In the genomic region with DNA sequence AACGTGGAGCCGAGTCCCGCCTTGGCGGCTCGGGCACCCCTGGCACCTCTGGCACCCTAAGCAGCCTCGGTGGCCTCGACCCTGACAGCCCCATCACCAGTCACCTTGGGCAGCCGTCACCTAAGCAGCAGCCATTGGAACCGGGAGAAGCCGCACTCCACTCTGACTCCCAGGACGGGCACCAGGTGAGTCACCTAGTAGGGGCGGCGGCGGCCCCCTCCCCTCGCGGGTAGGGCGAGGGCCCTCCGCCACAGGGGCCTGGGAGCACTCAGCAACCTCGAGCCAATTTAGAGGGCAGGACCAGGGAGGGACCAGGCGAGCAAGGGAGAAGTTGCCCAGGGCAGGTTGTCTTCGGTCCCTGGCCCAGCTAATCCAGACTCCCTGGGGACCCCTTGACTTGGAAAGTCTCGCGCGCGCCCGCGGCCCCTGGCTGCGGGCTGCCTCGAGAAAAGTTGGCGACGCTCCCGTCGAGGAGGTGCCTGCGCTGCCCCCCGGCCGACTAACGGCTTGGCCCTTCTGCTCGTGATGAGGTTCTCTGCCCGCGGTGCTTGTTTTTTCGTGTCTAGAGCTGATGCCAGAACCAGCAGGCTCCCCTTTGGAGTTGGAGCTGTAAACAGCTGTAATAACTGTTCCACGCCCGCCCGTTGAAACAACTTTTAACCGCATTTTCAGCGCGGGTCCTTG, we compare ENCODE assay signal across 8 cellular contexts. TPM values are rescaled to one million over a fixed set of nuclear protein-coding genes. Genes with fewer than 3 reads are reported as not detected.
DNase-seq lines count a peak whose midpoint lies in the region; ATAC-seq and TF ChIP-seq lines count a peak whose summit lies in the region.

No MANE protein-coding gene starts in this region.

- no peak for TF ChIP-seq CTCF in left ventricle myocardium inferior (IDR thresholded peaks at IDR 0.05; ENCODE audit: borderline replicate concordance)

- ATAC-seq in Right ventricle myocardium inferior (peak; percentile 3), GM18909 (IDR thresholded peaks at IDR 0.05; ENCODE audit: poor library complexity, unreplicated experiment) (no peak), GM21723 (IDR thresholded peaks at IDR 0.05; ENCODE audit: unreplicated experiment) (no peak)

- H3K9me3 ChIP-seq in left ventricle myocardium inferior (replicated peaks), result no peaks in the 10 kb centered on the region

- peaks cover 12% of the 10 kb centered on the region for H3K4me1 ChIP-seq in left ventricle myocardium inferior
- no peaks in the 10 kb centered on the region for H3K4me1 ChIP-seq in rectal smooth muscle tissue (ENCODE audit: control insufficient read depth, insufficient read depth, low read length)

- intact Hi-C loops in Right ventricle myocardium inferior (cut with DNase I) (loop anchor here (5.0 kb wide), 2 partner anchors 109 to 416 kb away; no protein-coding TSS in a partner anchor), cardiac septum (cut with DNase I) (loop anchor here (2.0 to 10.0 kb wide), 3 partner anchors 78 to 794 kb away; no protein-coding TSS in a partner anchor), left ventricle myocardium inferior (cut with micrococcal nuclease) (no loop called here)

- peak overlapping the region; percentile 76 for H3K4me3 ChIP-seq in left ventricle myocardium inferior
- peak overlapping the region; percentile 67 for H3K4me3 ChIP-seq in rectal smooth muscle tissue (ENCODE audit: low read length)

- no peaks in the 10 kb centered on the region for H3K36me3 ChIP-seq in left ventricle myocardium inferior
- no peaks in the 10 kb centered on the region for H3K36me3 ChIP-seq in rectal smooth muscle tissue (ENCODE audit: control insufficient read depth, insufficient read depth, low read length)

- H3K9ac ChIP-seq in rectal smooth muscle tissue (ENCODE audit: low read length), result no peak overlapping the region

- DNase-seq in Right ventricle myocardium inferior (ENCODE audit: missing footprints) (peak; percentile 64), cardiac septum (ENCODE audit: low spot score) (no peak), activated gamma-delta T cell (lab: John Stamatoyannopoulos, UW) (peak; percentile 7), left ventricle myocardium inferior (peak; percentile 33), A172 (ENCODE audit: low spot score) (no peak)

- H3K27me3 ChIP-seq in left ventricle myocardium inferior (ENCODE audit: low read depth) (no peaks in the 10 kb centered on the region), rectal smooth muscle tissue (ENCODE audit: control insufficient read depth, insufficient read depth, low read length) (no peaks in the 10 kb centered on the region)

- peak overlapping the region; percentile 81 for H3K27ac ChIP-seq in left ventricle myocardium inferior (replicated peaks)
- H3K27ac ChIP-seq in rectal smooth muscle tissue (ENCODE audit: low read depth, low read length), result no peak overlapping the region

RNA-seq across cellular contexts. Expression of a gene that starts 0.7 kb away (rescaled TPM):
- 12.4 TPM for total RNA-seq in Right ventricle myocardium inferior
- total RNA-seq in cardiac septum, result 5.9 TPM
- 7.3 TPM for total RNA-seq in left ventricle myocardium inferior
- 0.02 TPM in 1 of 2 replicates, not detected in the other for total RNA-seq in A172 (2014; rRNA removed; shearing (Covaris generic))

Comparison
In these comparisons a context has a peak if more than half of its experiments do, and no peak if none do; other contexts are left out.
1. DNase-seq: peak in Right ventricle myocardium inferior (single experiment), activated gamma-delta T cell (single experiment) and left ventricle myocardium inferior (single experiment); none in cardiac septum (single experiment) and A172 (single experiment).